Comparison of ENCODE assay signal across 24 cellular contexts in genomic region chr11:78828582-78829520, GRCh38.
DNase-seq lines count a peak whose midpoint lies in the region; ATAC-seq, FAIRE-seq and TF ChIP-seq lines count a peak whose summit lies in the region.
"Had no signal": no experiment of that assay in that cellular context is flagged by ENCODE, and none has a peak within 500 bp of the region (broad histone marks: within the 10 kb centered on the region; RNA-seq: fewer than 3 reads in every experiment).

No MANE protein-coding gene starts in this region.

- DNase-seq in left cardiac atrium (no peak), right atrium auricular region (ENCODE audit: low spot score) (no peak), ascending aorta (ENCODE audit: low spot score in 2 of 2) (no peak), left lung (no peak), urothelium cell line (ENCODE audit: low spot score) (no peak), kidney tubule cell (ENCODE audit: low spot score) (no peak), NCI-H1417 treated with DMSO at 0.1 percent for 48 hours (lab: John Stamatoyannopoulos, UW) (no peak)
- DNase-seq in NK-92 treated with Interleukin-12 subunit alpha and Interleukin-12 subunit beta, amount 100 ng/mL, for 24 hours (lab: John Stamatoyannopoulos, UW) = no peak
- DNase-seq: activated CD4-positive, alpha-beta T cell treated with anti-CD3 and anti-CD28 coated beads, Interleukin-2, amount 50 U/mL, for 1 hour; activated effector memory CD4-positive, alpha-beta T cell treated with anti-CD3 and anti-CD28 coated beads, Interleukin-2, amount 50 U/mL, for 16 hours; CD4-positive, CD25-positive, alpha-beta regulatory T cell; cerebellar nuclear complex; effector memory CD4-positive, alpha-beta T cell; esophagus squamous epithelium; head of caudate nucleus; mesendoderm; MG63; NCI-H2029; small intestine; stimulated activated CD4-positive, alpha-beta T cell treated with anti-CD3 and anti-CD28 coated beads, Interleukin-4, amount 100 ng/mL, for 24 hours had no signal

- no peak overlapping the region for H3K4me3 ChIP-seq in right atrium auricular region
- no peak overlapping the region for H3K4me3 ChIP-seq in ascending aorta
- H3K4me3 ChIP-seq in left lung = no peak overlapping the region
- H3K4me3 ChIP-seq: A549, esophagus squamous epithelium, MG63, vagina had no signal

- no peaks in the 10 kb centered on the region for H3K4me1 ChIP-seq in right atrium auricular region
- H3K4me1 ChIP-seq in ascending aorta = no peaks in the 10 kb centered on the region
- H3K4me1 ChIP-seq in left lung = peaks cover 3 to 8% of the 10 kb centered on the region in 2 donors
- H3K4me1 ChIP-seq: A549, vagina had no signal

- H3K27ac ChIP-seq in right atrium auricular region (peak overlapping the region in 1 of 2 donors; percentile 38), ascending aorta (peak overlapping the region; percentile 9 to 24), left lung (peak overlapping the region; percentile 39 to 44)
- H3K27ac ChIP-seq: A549, vagina, VCaP had no signal

- no peaks in the 10 kb centered on the region for H3K36me3 ChIP-seq in right atrium auricular region
- no peaks in the 10 kb centered on the region for H3K36me3 ChIP-seq in ascending aorta
- no peaks in the 10 kb centered on the region for H3K36me3 ChIP-seq in left lung
- H3K36me3 ChIP-seq: esophagus squamous epithelium, MG63, vagina had no signal

- intact Hi-C loops in left cardiac atrium (cut with DNase I) = no loop called here
- intact Hi-C loops in ascending aorta (cut with DNase I) = no loop called here
- intact Hi-C loops in left lung (cut with DNase I) = no loop called here

- H3K9me3 ChIP-seq in right atrium auricular region = no peaks in the 10 kb centered on the region
- no peaks in the 10 kb centered on the region for H3K9me3 ChIP-seq in ascending aorta
- no peaks in the 10 kb centered on the region for H3K9me3 ChIP-seq in left lung
- H3K9me3 ChIP-seq: A549, esophagus squamous epithelium, MG63, vagina had no signal

- H3K27me3 ChIP-seq in right atrium auricular region (no peaks in the 10 kb centered on the region), ascending aorta (no peaks in the 10 kb centered on the region), left lung (no peaks in the 10 kb centered on the region)
- H3K27me3 ChIP-seq: esophagus squamous epithelium, MG63, vagina had no signal

- TF ChIP-seq CTCF in right atrium auricular region (IDR thresholded peaks at IDR 0.05) (no peak), ascending aorta (IDR thresholded peaks at IDR 0.05) (no peak), left lung (IDR thresholded peaks at IDR 0.05) (no peak)

- peak; percentile 13 for FAIRE-seq in urothelium cell line (lab: Jason Lieb, UNC)
- FAIRE-seq: A549, small intestine had no signal

- peak; percentile 23 to 40 for ATAC-seq in left cardiac atrium
- ATAC-seq in left lung = peak; percentile 11
- ATAC-seq: A549, HCT116 had no signal
